1 cellular context compared by ENCODE assay signal in the genomic region with DNA sequence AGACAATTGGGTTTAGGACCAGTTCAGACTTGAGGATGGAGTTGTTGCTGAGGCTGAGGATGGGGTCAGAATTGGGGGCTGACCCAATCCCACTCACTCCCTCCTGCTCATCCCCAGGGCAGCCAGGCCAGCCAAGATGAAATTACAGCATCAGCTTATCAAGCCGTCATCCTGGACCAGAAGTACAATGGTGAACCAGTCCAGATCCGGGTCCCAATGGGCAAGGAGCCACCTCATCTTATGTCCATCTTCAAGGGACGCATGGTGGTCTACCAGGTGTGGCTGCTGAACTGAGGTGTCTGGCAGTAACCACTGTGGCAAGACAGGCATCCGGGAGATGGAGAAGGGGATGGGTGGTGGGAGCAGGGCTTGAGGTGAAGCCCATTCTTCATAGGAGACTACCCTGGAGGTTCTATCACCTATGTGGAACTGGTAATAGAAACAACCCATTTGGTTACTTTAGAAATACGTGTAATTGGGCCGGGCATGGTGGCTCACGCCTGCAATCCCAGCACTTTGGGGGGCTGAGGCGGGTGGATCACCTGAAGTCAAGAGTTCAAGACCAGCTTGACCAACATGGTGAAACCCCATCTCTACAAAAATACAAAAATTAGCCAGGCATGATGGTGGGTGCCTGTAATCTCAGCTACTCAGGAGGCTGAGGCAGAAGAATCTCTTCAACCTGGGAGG.
TF ChIP-seq lines count a peak whose summit lies in the region.

No MANE protein-coding gene starts in this region.

TF ChIP-seq in H1, 55 proteins besides CTCF, POLR2A, EP300 and RAD21:
- TF ChIP-seq SIN3A (conservative IDR thresholded peaks at IDR 0.05 in 1 of 2, IDR thresholded peaks at IDR 0.05 in 1 of 2; ENCODE audit: low read depth in 1 of 2, low read length in 2 of 2) (no peak), SUZ12 (IDR thresholded peaks at IDR 0.05; ENCODE audit: low read length) (no peak), ZNF274 (IDR thresholded peaks at IDR 0.05; ENCODE audit: borderline replicate concordance, extremely low read depth, low read length) (no peak), CHD2 (IDR thresholded peaks at IDR 0.05; ENCODE audit: low read length) (no peak), HDAC2 (IDR thresholded peaks at IDR 0.05; ENCODE audit: borderline replicate concordance in 1 of 2, low read depth in 2 of 2, low read length in 2 of 2) (no peak), EZH2 (IDR thresholded peaks at IDR 0.05; ENCODE audit: low read depth, low read length, severe bottlenecking) (no peak), FOSL1 (IDR thresholded peaks at IDR 0.05; ENCODE audit: insufficient read depth, low read depth, low read length) (no peak), KDM1A (IDR thresholded peaks at IDR 0.05; ENCODE audit: borderline replicate concordance, low read length) (no peak), TEAD4 (IDR thresholded peaks at IDR 0.05; ENCODE audit: low read depth, low read length) (no peak), NRF1 (IDR thresholded peaks at IDR 0.05; ENCODE audit: low read depth, low read length) (no peak), TAF7 (optimal IDR thresholded peaks at IDR 0.05; ENCODE audit: borderline replicate concordance, low read depth, low read length) (no peak), CTBP2 (IDR thresholded peaks at IDR 0.05; ENCODE audit: borderline replicate concordance, insufficient read depth, insufficient read length, low read length) (no peak), CEBPB (IDR thresholded peaks at IDR 0.05; ENCODE audit: low read depth, low read length) (no peak), SRF (IDR thresholded peaks at IDR 0.05; ENCODE audit: low read depth, low read length) (no peak), GABPA (IDR thresholded peaks at IDR 0.05; ENCODE audit: borderline replicate concordance, insufficient read depth, low read length) (no peak), RFX5 (IDR thresholded peaks at IDR 0.05; ENCODE audit: borderline replicate concordance, low read depth, low read length) (no peak), RXRA (IDR thresholded peaks at IDR 0.05; ENCODE audit: insufficient read depth, low read depth, low read length) (no peak), HDAC6 (IDR thresholded peaks at IDR 0.05; ENCODE audit: low read depth, low read length) (no peak)
- TF ChIP-seq, protein P1, sequence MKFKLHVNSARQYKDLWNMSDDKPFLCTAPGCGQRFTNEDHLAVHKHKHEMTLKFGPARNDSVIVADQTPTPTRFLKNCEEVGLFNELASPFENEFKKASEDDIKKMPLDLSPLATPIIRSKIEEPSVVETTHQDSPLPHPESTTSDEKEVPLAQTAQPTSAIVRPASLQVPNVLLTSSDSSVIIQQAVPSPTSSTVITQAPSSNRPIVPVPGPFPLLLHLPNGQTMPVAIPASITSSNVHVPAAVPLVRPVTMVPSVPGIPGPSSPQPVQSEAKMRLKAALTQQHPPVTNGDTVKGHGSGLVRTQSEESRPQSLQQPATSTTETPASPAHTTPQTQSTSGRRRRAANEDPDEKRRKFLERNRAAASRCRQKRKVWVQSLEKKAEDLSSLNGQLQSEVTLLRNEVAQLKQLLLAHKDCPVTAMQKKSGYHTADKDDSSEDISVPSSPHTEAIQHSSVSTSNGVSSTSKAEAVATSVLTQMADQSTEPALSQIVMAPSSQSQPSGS (IDR thresholded peaks at IDR 0.05; ENCODE audit: low read length): no peak
